ENCODE assay signal across 6 cellular contexts in genomic region chrX:48540480-48540879, GRCh38. TPM values are rescaled to one million over a fixed set of nuclear protein-coding genes. Genes with fewer than 3 reads are reported as not detected.
DNase-seq lines count a peak whose midpoint lies in the region; ATAC-seq, FAIRE-seq and TF ChIP-seq lines count a peak whose summit lies in the region.

No MANE protein-coding gene starts in this region.

- POLR2A ChIA-PET in activated CD4-positive, alpha-beta T cell treated with anti-CD3 and anti-CD28 coated beads for 36 hours (lab: Charles Lee): interaction anchor here (0.6 to 1.8 kb wide), 3 partner anchors 19 to 379 kb away, joined by 5 to 16 read pairs (median 5); partner anchors contain the start of genes EBP, PIM2 and RBM3
- POLR2A ChIA-PET in endothelial cell of umbilical vein (lab: Charles Lee): interaction anchor here (0.7 to 0.8 kb wide), 2 partner anchors 18 to 53 kb away, joined by 3 to 4 read pairs; no protein-coding TSS in a partner anchor

- intact Hi-C loops in activated CD4-positive, alpha-beta T cell treated with anti-CD3 and anti-CD28 coated beads for 36 hours (cut with DNase I, micrococcal nuclease): no loop called here
- intact Hi-C loops in endothelial cell of umbilical vein (cut with micrococcal nuclease): loop anchor here (2.0 kb wide), 1 partner anchor 56 kb away; the partner anchor contains the start of gene WDR13

- peak overlapping the region; percentile 43 for H3K4me2 ChIP-seq in endothelial cell of umbilical vein (ENCODE audit: insufficient read depth, low read length)

- H3K27me3 ChIP-seq in endothelial cell of umbilical vein (ENCODE audit: control insufficient read depth in 2 of 2, insufficient read depth in 2 of 2, low read length in 2 of 2) (no peaks in the 10 kb centered on the region), stomach smooth muscle (ENCODE audit: control insufficient read depth in 1 of 2, insufficient read depth in 2 of 2, low read length in 2 of 2) (peaks cover 0 to 5% of the 10 kb centered on the region in 2 donors)

- H3K27ac Mint-ChIP-seq in activated CD4-positive, alpha-beta T cell treated with anti-CD3 and anti-CD28 coated beads for 36 hours: peak overlapping the region; percentile 89

- peaks cover 15% of the 10 kb centered on the region for H3K4me1 Mint-ChIP-seq in activated CD4-positive, alpha-beta T cell treated with anti-CD3 and anti-CD28 coated beads for 36 hours

- H3K9me3 ChIP-seq in endothelial cell of umbilical vein (replicated peaks; ENCODE audit: control insufficient read depth, insufficient read depth, low read length) (no peaks in the 10 kb centered on the region), stomach smooth muscle (ENCODE audit: control insufficient read depth in 2 of 2, low read length in 2 of 2) (no peaks in the 10 kb centered on the region)

- no peaks in the 10 kb centered on the region for H3K9me1 ChIP-seq in endothelial cell of umbilical vein (replicated peaks; ENCODE audit: control insufficient read depth, extremely low read depth, insufficient read depth, low read length)

- no peak for TF ChIP-seq POLR2A in endothelial cell of umbilical vein (IDR thresholded peaks at IDR 0.05; ENCODE audit: low read depth, low read length)

- peaks cover 13% of the 10 kb centered on the region for H3K79me2 ChIP-seq in endothelial cell of umbilical vein (ENCODE audit: control insufficient read depth, insufficient read depth, low read length)

- dilution Hi-C loops in endothelial cell of umbilical vein (cut with MboI; ENCODE audit: extremely low pct_ligation_motif_present, low sequenced_read_pairs): no loop called here

- BruUV-seq in endothelial cell of umbilical vein (replicated peaks; lab: Mats Ljungman, UMichigan): no TSS peak

- peak overlapping the region; percentile 87 for H3K4me3 Mint-ChIP-seq in activated CD4-positive, alpha-beta T cell treated with anti-CD3 and anti-CD28 coated beads for 36 hours

- H3K9ac ChIP-seq in endothelial cell of umbilical vein (replicated peaks; ENCODE audit: extremely low read depth, insufficient read depth, low read length): no peak overlapping the region
- H3K9ac ChIP-seq in stomach smooth muscle (ENCODE audit: low read length in 2 of 2): peak overlapping the region in 1 of 2 donors; percentile 75

- H3K4me3 ChIP-seq in endothelial cell of umbilical vein (replicated peaks in 1 of 3; ENCODE audit: insufficient read depth in 1 of 3, low read depth in 1 of 3, low read length in 3 of 3) (peak overlapping the region in 1 of 3 experiments; percentile 52), stomach smooth muscle (ENCODE audit: low read length in 2 of 2) (peak overlapping the region; percentile 74 to 77)

- no peak for FAIRE-seq in endothelial cell of umbilical vein (lab: Jason Lieb, UNC)

- H4K20me1 ChIP-seq in endothelial cell of umbilical vein (replicated peaks; ENCODE audit: control insufficient read depth, extremely low read depth, insufficient read depth, low read length): no peaks in the 10 kb centered on the region

- peaks cover 16% of the 10 kb centered on the region for H3K36me3 Mint-ChIP-seq in activated CD4-positive, alpha-beta T cell treated with anti-CD3 and anti-CD28 coated beads for 36 hours (ENCODE audit: low read depth)

- no peaks in the 10 kb centered on the region for H3K27me3 Mint-ChIP-seq in activated CD4-positive, alpha-beta T cell treated with anti-CD3 and anti-CD28 coated beads for 36 hours

- no peaks in the 10 kb centered on the region for H3K9me3 Mint-ChIP-seq in activated CD4-positive, alpha-beta T cell treated with anti-CD3 and anti-CD28 coated beads for 36 hours (ENCODE audit: low read depth)

- no peak for TF ChIP-seq CTCF in endothelial cell of umbilical vein (IDR thresholded peaks at IDR 0.05; ENCODE audit: extremely low read depth in 1 of 2, insufficient read depth in 1 of 2, low read depth in 1 of 2, low read length in 2 of 2)

- H2AFZ ChIP-seq in endothelial cell of umbilical vein (ENCODE audit: low read depth, low read length): no peak overlapping the region

- no peak overlapping the region for H3K27ac ChIP-seq in endothelial cell of umbilical vein (ENCODE audit: insufficient read depth, low read depth, low read length)
- peak overlapping the region; percentile 80 for H3K27ac ChIP-seq in stomach smooth muscle (ENCODE audit: low read length)

- no peak for DNase-seq in activated CD4-positive, alpha-beta T cell treated with anti-CD3 and anti-CD28 coated beads for 36 hours
- no peak for DNase-seq in activated CD4-positive, alpha-beta T cell treated with anti-CD3 and anti-CD28 coated beads for 48 hours
- DNase-seq in endothelial cell of umbilical vein (ENCODE audit: low read depth, low spot score) (no peak), D341Med (ENCODE audit: low spot score) (no peak), AG08396 (ENCODE audit: low spot score) (no peak)

- no peak for ATAC-seq in activated CD4-positive, alpha-beta T cell treated with anti-CD3 and anti-CD28 coated beads for 36 hours

- CTCF ChIA-PET in activated CD4-positive, alpha-beta T cell treated with anti-CD3 and anti-CD28 coated beads for 36 hours (lab: Charles Lee): interaction anchor here (1.5 to 1.9 kb wide), 3 partner anchors 9 to 73 kb away, joined by 3 to 8 read pairs (median 5); partner anchors contain the start of gene RBM3
- CTCF ChIA-PET in endothelial cell of umbilical vein (lab: Charles Lee): interaction anchor here (0.8 to 1.6 kb wide), 6 partner anchors 8 to 91 kb away, joined by 3 to 11 read pairs (median 4); no protein-coding TSS in a partner anchor

- H3K36me3 ChIP-seq in endothelial cell of umbilical vein (ENCODE audit: control insufficient read depth in 2 of 2, extremely low read depth in 1 of 2, insufficient read depth in 2 of 2, low read length in 2 of 2) (peaks cover 3% of the 10 kb centered on the region in 2 experiments), stomach smooth muscle (ENCODE audit: control insufficient read depth in 2 of 2, insufficient read depth in 2 of 2, low read length in 2 of 2) (peaks cover 0 to 3% of the 10 kb centered on the region in 2 donors)

- peaks cover 7% of the 10 kb centered on the region for H3K4me1 ChIP-seq in endothelial cell of umbilical vein (ENCODE audit: control insufficient read depth, extremely low read depth, insufficient read depth, low read length)
- peaks cover 6% of the 10 kb centered on the region for H3K4me1 ChIP-seq in stomach smooth muscle (ENCODE audit: control insufficient read depth, insufficient read depth, low read length)

RNA-seq across cellular contexts. Expression of gene TBC1D25, which starts 1.0 kb away (rescaled TPM):
- total RNA-seq in activated CD4-positive, alpha-beta T cell treated with anti-CD3 and anti-CD28 coated beads for 36 hours: 10 to 100 TPM; 13.2 to 15.2 TPM
- 14.4 and 16.3 TPM in 2 replicates for total RNA-seq in endothelial cell of umbilical vein
- polyA plus RNA-seq in endothelial cell of umbilical vein: 16.0 and 18.3 TPM in 2 replicates
- 13.4 and 14.7 TPM in 2 replicates for polyA plus RNA-seq in endothelial cell of umbilical vein (2011; cell fraction: cytosol; rRNA removed)
- polyA plus RNA-seq in endothelial cell of umbilical vein (2011; cell fraction: nucleus; rRNA removed): 16.8 and 20.6 TPM in 2 replicates
- polyA plus RNA-seq in endothelial cell of umbilical vein (2012): 13.8 and 15.9 TPM in 2 replicates
- 13.4 and 15.8 TPM in 2 replicates for polyA minus RNA-seq in endothelial cell of umbilical vein
- 6.5 TPM for polyA minus RNA-seq in endothelial cell of umbilical vein (2011; cell fraction: cytosol; rRNA and poly(A)+ RNA removed)
- polyA minus RNA-seq in endothelial cell of umbilical vein (2011; cell fraction: nucleus; rRNA and poly(A)+ RNA removed): 5.1 and 10.2 TPM in 2 replicates

RNA-seq across cellular contexts. Expression of gene EBP, which starts 18.9 kb away (rescaled TPM):
- total RNA-seq in activated CD4-positive, alpha-beta T cell treated with anti-CD3 and anti-CD28 coated beads for 36 hours: 100 to 1,000 TPM; 137 to 140 TPM
- total RNA-seq in endothelial cell of umbilical vein: 102 and 114 TPM in 2 replicates
- polyA plus RNA-seq in endothelial cell of umbilical vein: 178 and 183 TPM in 2 replicates
- 102 and 113 TPM in 2 replicates for polyA plus RNA-seq in endothelial cell of umbilical vein (2011; cell fraction: cytosol; rRNA removed)
- 62.3 and 69.1 TPM in 2 replicates for polyA plus RNA-seq in endothelial cell of umbilical vein (2011; cell fraction: nucleus; rRNA removed)
- 53.8 and 74.0 TPM in 2 replicates for polyA plus RNA-seq in endothelial cell of umbilical vein (2012)
- polyA minus RNA-seq in endothelial cell of umbilical vein: 154 and 168 TPM in 2 replicates
- 292 TPM for polyA minus RNA-seq in endothelial cell of umbilical vein (2011; cell fraction: cytosol; rRNA and poly(A)+ RNA removed)
- polyA minus RNA-seq in endothelial cell of umbilical vein (2011; cell fraction: nucleus; rRNA and poly(A)+ RNA removed): 15.5 and 18.6 TPM in 2 replicates

RNA-seq across cellular contexts. Expression of gene PORCN, which starts 31.7 kb away (rescaled TPM):
- total RNA-seq in activated CD4-positive, alpha-beta T cell treated with anti-CD3 and anti-CD28 coated beads for 36 hours: 1 to 10 TPM; 6.9 to 9.0 TPM
- 7.6 and 12.0 TPM in 2 replicates for total RNA-seq in endothelial cell of umbilical vein
- polyA plus RNA-seq in endothelial cell of umbilical vein: 20.9 and 21.0 TPM in 2 replicates
- polyA plus RNA-seq in endothelial cell of umbilical vein (2011; cell fraction: cytosol; rRNA removed): 11.6 and 13.7 TPM in 2 replicates
- 23.1 and 23.8 TPM in 2 replicates for polyA plus RNA-seq in endothelial cell of umbilical vein (2011; cell fraction: nucleus; rRNA removed)
- polyA plus RNA-seq in endothelial cell of umbilical vein (2012): 8.5 and 10.6 TPM in 2 replicates
- 15.3 and 19.9 TPM in 2 replicates for polyA minus RNA-seq in endothelial cell of umbilical vein
- polyA minus RNA-seq in endothelial cell of umbilical vein (2011; cell fraction: cytosol; rRNA and poly(A)+ RNA removed): 6.0 TPM
- polyA minus RNA-seq in endothelial cell of umbilical vein (2011; cell fraction: nucleus; rRNA and poly(A)+ RNA removed): 9.2 and 10.5 TPM in 2 replicates

RNA-seq across cellular contexts. Expression of gene RBM3, which starts 33.8 kb away (rescaled TPM):
- 100 to 1,000 TPM; 164 to 202 TPM for total RNA-seq in activated CD4-positive, alpha-beta T cell treated with anti-CD3 and anti-CD28 coated beads for 36 hours
- total RNA-seq in endothelial cell of umbilical vein: 477 and 485 TPM in 2 replicates
- 223 and 313 TPM in 2 replicates for polyA plus RNA-seq in endothelial cell of umbilical vein
- polyA plus RNA-seq in endothelial cell of umbilical vein (2011; cell fraction: cytosol; rRNA removed): 303 and 312 TPM in 2 replicates
- polyA plus RNA-seq in endothelial cell of umbilical vein (2011; cell fraction: nucleus; rRNA removed): 286 and 354 TPM in 2 replicates
- polyA plus RNA-seq in endothelial cell of umbilical vein (2012): 410 and 537 TPM in 2 replicates
- 621 and 636 TPM in 2 replicates for polyA minus RNA-seq in endothelial cell of umbilical vein
- 58.7 TPM for polyA minus RNA-seq in endothelial cell of umbilical vein (2011; cell fraction: cytosol; rRNA and poly(A)+ RNA removed)
- 149 and 176 TPM in 2 replicates for polyA minus RNA-seq in endothelial cell of umbilical vein (2011; cell fraction: nucleus; rRNA and poly(A)+ RNA removed)

RNA-seq across cellular contexts. Expression of gene WDR13, which starts 56.8 kb away (rescaled TPM):
- 10 to 100 TPM; 27.2 to 39.4 TPM for total RNA-seq in activated CD4-positive, alpha-beta T cell treated with anti-CD3 and anti-CD28 coated beads for 36 hours
- 85.0 and 96.1 TPM in 2 replicates for total RNA-seq in endothelial cell of umbilical vein
- 169 and 253 TPM in 2 replicates for polyA plus RNA-seq in endothelial cell of umbilical vein
- polyA plus RNA-seq in endothelial cell of umbilical vein (2011; cell fraction: cytosol; rRNA removed): 129 and 136 TPM in 2 replicates
- 259 and 399 TPM in 2 replicates for polyA plus RNA-seq in endothelial cell of umbilical vein (2011; cell fraction: nucleus; rRNA removed)
- polyA plus RNA-seq in endothelial cell of umbilical vein (2012): 112 and 137 TPM in 2 replicates
- polyA minus RNA-seq in endothelial cell of umbilical vein: 77.3 and 118 TPM in 2 replicates
- polyA minus RNA-seq in endothelial cell of umbilical vein (2011; cell fraction: cytosol; rRNA and poly(A)+ RNA removed): 75.6 TPM
- 53.4 and 65.0 TPM in 2 replicates for polyA minus RNA-seq in endothelial cell of umbilical vein (2011; cell fraction: nucleus; rRNA and poly(A)+ RNA removed)
